Comparison of ENCODE assay signal across 1 cellular context in genomic region chr5:138490648-138491283, GRCh38.
TF ChIP-seq lines count a peak whose summit lies in the region.

No MANE protein-coding gene starts in this region.

TF ChIP-seq in K562, 482 proteins besides CTCF, POLR2A, EP300 and RAD21 (continued from another document and continues in another):
- no peak for TF ChIP-seq E2F6 (IDR thresholded peaks at IDR 0.05; ENCODE audit: borderline replicate concordance in 1 of 2, extremely low read depth in 1 of 2, insufficient read depth in 1 of 2, insufficient read length in 1 of 2, low read depth in 1 of 2, low read length in 1 of 2, poor library complexity in 1 of 2, severe bottlenecking in 1 of 2)
- no peak for TF ChIP-seq MCM3 (IDR thresholded peaks at IDR 0.05)
- no peak for TF ChIP-seq HIVEP1 (CRISPR knock-in tag; IDR thresholded peaks at IDR 0.05)
- TF ChIP-seq PPARD (CRISPR knock-in tag; IDR thresholded peaks at IDR 0.05), result no peak
- TF ChIP-seq, protein P1, sequence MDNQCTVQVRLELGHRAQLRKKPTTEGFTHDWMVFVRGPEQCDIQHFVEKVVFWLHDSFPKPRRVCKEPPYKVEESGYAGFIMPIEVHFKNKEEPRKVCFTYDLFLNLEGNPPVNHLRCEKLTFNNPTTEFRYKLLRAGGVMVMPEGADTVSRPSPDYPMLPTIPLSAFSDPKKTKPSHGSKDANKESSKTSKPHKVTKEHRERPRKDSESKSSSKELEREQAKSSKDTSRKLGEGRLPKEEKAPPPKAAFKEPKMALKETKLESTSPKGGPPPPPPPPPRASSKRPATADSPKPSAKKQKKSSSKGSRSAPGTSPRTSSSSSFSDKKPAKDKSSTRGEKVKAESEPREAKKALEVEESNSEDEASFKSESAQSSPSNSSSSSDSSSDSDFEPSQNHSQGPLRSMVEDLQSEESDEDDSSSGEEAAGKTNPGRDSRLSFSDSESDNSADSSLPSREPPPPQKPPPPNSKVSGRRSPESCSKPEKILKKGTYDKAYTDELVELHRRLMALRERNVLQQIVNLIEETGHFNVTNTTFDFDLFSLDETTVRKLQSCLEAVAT (IDR thresholded peaks at IDR 0.05), result no peak
- no peak for TF ChIP-seq ZNF146 (CRISPR knock-in tag; IDR thresholded peaks at IDR 0.05; ENCODE audit: unreplicated experiment)
- TF ChIP-seq, protein P2, sequence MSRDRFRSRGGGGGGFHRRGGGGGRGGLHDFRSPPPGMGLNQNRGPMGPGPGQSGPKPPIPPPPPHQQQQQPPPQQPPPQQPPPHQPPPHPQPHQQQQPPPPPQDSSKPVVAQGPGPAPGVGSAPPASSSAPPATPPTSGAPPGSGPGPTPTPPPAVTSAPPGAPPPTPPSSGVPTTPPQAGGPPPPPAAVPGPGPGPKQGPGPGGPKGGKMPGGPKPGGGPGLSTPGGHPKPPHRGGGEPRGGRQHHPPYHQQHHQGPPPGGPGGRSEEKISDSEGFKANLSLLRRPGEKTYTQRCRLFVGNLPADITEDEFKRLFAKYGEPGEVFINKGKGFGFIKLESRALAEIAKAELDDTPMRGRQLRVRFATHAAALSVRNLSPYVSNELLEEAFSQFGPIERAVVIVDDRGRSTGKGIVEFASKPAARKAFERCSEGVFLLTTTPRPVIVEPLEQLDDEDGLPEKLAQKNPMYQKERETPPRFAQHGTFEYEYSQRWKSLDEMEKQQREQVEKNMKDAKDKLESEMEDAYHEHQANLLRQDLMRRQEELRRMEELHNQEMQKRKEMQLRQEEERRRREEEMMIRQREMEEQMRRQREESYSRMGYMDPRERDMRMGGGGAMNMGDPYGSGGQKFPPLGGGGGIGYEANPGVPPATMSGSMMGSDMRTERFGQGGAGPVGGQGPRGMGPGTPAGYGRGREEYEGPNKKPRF (IDR thresholded peaks at IDR 0.05; ENCODE audit: low read depth, low read length), result no peak
- TF ChIP-seq ZC3H8 (IDR thresholded peaks at IDR 0.05), result no peak
- TF ChIP-seq, protein P3, sequence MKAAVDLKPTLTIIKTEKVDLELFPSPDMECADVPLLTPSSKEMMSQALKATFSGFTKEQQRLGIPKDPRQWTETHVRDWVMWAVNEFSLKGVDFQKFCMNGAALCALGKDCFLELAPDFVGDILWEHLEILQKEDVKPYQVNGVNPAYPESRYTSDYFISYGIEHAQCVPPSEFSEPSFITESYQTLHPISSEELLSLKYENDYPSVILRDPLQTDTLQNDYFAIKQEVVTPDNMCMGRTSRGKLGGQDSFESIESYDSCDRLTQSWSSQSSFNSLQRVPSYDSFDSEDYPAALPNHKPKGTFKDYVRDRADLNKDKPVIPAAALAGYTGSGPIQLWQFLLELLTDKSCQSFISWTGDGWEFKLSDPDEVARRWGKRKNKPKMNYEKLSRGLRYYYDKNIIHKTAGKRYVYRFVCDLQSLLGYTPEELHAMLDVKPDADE (conservative IDR thresholded peaks at IDR 0.05; ENCODE audit: control insufficient read depth, low read depth, low read length), result no peak
- no peak for TF ChIP-seq HLTF (IDR thresholded peaks at IDR 0.05)
- TF ChIP-seq ZNF507 (tag; conservative IDR thresholded peaks at IDR 0.05), result no peak
- TF ChIP-seq HES1 (IDR thresholded peaks at IDR 0.05; ENCODE audit: low read depth), result 0 out of 2 replicates have a peak, but pooled peaks have one; percentile 17
- TF ChIP-seq RBM34 (IDR thresholded peaks at IDR 0.05; ENCODE audit: borderline replicate concordance, insufficient read depth, low read length), result no peak
- no peak for TF ChIP-seq RBFOX2 (IDR thresholded peaks at IDR 0.05; ENCODE audit: low read depth, low read length)
- TF ChIP-seq ZNF77 (CRISPR knock-in tag; IDR thresholded peaks at IDR 0.05), result no peak
- TF ChIP-seq CBFA2T2 (conservative IDR thresholded peaks at IDR 0.05), result no peak
- TF ChIP-seq FOSL1 (tag; conservative IDR thresholded peaks at IDR 0.05), result no peak
- peak; percentile 66; the same call in 1 of the 2 replicates for TF ChIP-seq TEAD4 (IDR thresholded peaks at IDR 0.05; ENCODE audit: low read length)
- TF ChIP-seq TEAD4 (CRISPR knock-in tag; IDR thresholded peaks at IDR 0.05; ENCODE audit: borderline replicate concordance), result no peak
- no peak for TF ChIP-seq FOXM1 (IDR thresholded peaks at IDR 0.05; ENCODE audit: low read depth)
- no peak for TF ChIP-seq FOXM1 (CRISPR knock-in tag; IDR thresholded peaks at IDR 0.05; ENCODE audit: low read depth)
- TF ChIP-seq BRF1 (IDR thresholded peaks at IDR 0.05; ENCODE audit: borderline replicate concordance, extremely low read depth, insufficient read length), result no peak
- TF ChIP-seq NR2C2 (CRISPR knock-in tag; IDR thresholded peaks at IDR 0.05), result no peak
- no peak for TF ChIP-seq NR2C2 (tag; IDR thresholded peaks at IDR 0.05)
- no peak for TF ChIP-seq ZNF282 (CRISPR knock-in tag; IDR thresholded peaks at IDR 0.05)
- no peak for TF ChIP-seq NFE2 (IDR thresholded peaks at IDR 0.05; ENCODE audit: low read depth)
- no peak for TF ChIP-seq MYNN (IDR thresholded peaks at IDR 0.05)
- TF ChIP-seq MYNN (CRISPR knock-in tag; IDR thresholded peaks at IDR 0.05), result no peak
- TF ChIP-seq TAL1 (IDR thresholded peaks at IDR 0.05), result no peak
- TF ChIP-seq PCBP2 (IDR thresholded peaks at IDR 0.05; ENCODE audit: low read depth, low read length, poor library complexity, severe bottlenecking), result no peak
- TF ChIP-seq MIER1 (IDR thresholded peaks at IDR 0.05; ENCODE audit: low read depth), result no peak
- no peak for TF ChIP-seq THAP7 (CRISPR knock-in tag; IDR thresholded peaks at IDR 0.05)
- peak; percentile 59 for TF ChIP-seq ARID1B (IDR thresholded peaks at IDR 0.05)
- TF ChIP-seq CBX3 (IDR thresholded peaks at IDR 0.05; ENCODE audit: borderline replicate concordance in 1 of 2, low read length in 2 of 2), result no peak
- no peak for TF ChIP-seq FOXP1 (CRISPR knock-in tag; IDR thresholded peaks at IDR 0.05)
- TF ChIP-seq DPF2 (IDR thresholded peaks at IDR 0.05), result peak; percentile 58
- TF ChIP-seq ZNF274 (IDR thresholded peaks at IDR 0.05; ENCODE audit: borderline replicate concordance, low read depth, low read length), result no peak
- no peak for TF ChIP-seq HNRNPUL1 (IDR thresholded peaks at IDR 0.05; ENCODE audit: low read length)
- peak; percentile 34; the same call in 1 of the 2 replicates for TF ChIP-seq CBFA2T3 (IDR thresholded peaks at IDR 0.05)
- TF ChIP-seq ESRRB (CRISPR knock-in tag; IDR thresholded peaks at IDR 0.05; ENCODE audit: borderline replicate concordance), result no peak
- 0 out of 2 replicates have a peak, but pooled peaks have one; percentile 32 for TF ChIP-seq HDAC2 (IDR thresholded peaks at IDR 0.05)
- no peak for TF ChIP-seq PRMT5 (CRISPR knock-in tag; IDR thresholded peaks at IDR 0.05)
- no peak for TF ChIP-seq ZC3H4 (CRISPR knock-in tag; IDR thresholded peaks at IDR 0.05; ENCODE audit: borderline replicate concordance)
- no peak for TF ChIP-seq HOXB6 (CRISPR knock-in tag; IDR thresholded peaks at IDR 0.05; ENCODE audit: borderline replicate concordance)
- no peak for TF ChIP-seq MEF2A (IDR thresholded peaks at IDR 0.05; ENCODE audit: control insufficient read depth, low read depth, low read length)
- no peak for TF ChIP-seq MYC (IDR thresholded peaks at IDR 0.05; ENCODE audit: low read depth, low read length)
- no peak for TF ChIP-seq MYC (CRISPR knock-in tag; IDR thresholded peaks at IDR 0.05; ENCODE audit: borderline replicate concordance, low read depth)
- 0 out of 2 replicates have a peak, but pooled peaks have one; percentile 31 for TF ChIP-seq ZEB2 (IDR thresholded peaks at IDR 0.05)
- no peak for TF ChIP-seq ATF4 (CRISPR knock-in tag; IDR thresholded peaks at IDR 0.05)
- peak in 1 of 2 experiments; percentile 89; a peak in 3 of 4 replicates for TF ChIP-seq RCOR1 (IDR thresholded peaks at IDR 0.05; ENCODE audit: borderline replicate concordance in 1 of 2, low read depth in 2 of 2, low read length in 2 of 2)
- no peak for TF ChIP-seq ZNF23 (CRISPR knock-in tag; IDR thresholded peaks at IDR 0.05)
- TF ChIP-seq FIP1L1 (IDR thresholded peaks at IDR 0.05; ENCODE audit: low read depth, low read length, poor library complexity, severe bottlenecking), result no peak
- no peak for TF ChIP-seq NR4A1 (CRISPR knock-in tag; IDR thresholded peaks at IDR 0.05)
- no peak for TF ChIP-seq NR4A1 (tag; IDR thresholded peaks at IDR 0.05)
- TF ChIP-seq ZNF436 (CRISPR knock-in tag; IDR thresholded peaks at IDR 0.05), result no peak
- no peak for TF ChIP-seq MECOM (CRISPR knock-in tag; IDR thresholded peaks at IDR 0.05)
- no peak for TF ChIP-seq NFIC (IDR thresholded peaks at IDR 0.05)
- TF ChIP-seq NEUROD1 (IDR thresholded peaks at IDR 0.05; ENCODE audit: borderline replicate concordance, low read depth, low read length, partially characterized antibody), result no peak
- no peak for TF ChIP-seq THAP12 (CRISPR knock-in tag; IDR thresholded peaks at IDR 0.05)
- TF ChIP-seq, protein P4, sequence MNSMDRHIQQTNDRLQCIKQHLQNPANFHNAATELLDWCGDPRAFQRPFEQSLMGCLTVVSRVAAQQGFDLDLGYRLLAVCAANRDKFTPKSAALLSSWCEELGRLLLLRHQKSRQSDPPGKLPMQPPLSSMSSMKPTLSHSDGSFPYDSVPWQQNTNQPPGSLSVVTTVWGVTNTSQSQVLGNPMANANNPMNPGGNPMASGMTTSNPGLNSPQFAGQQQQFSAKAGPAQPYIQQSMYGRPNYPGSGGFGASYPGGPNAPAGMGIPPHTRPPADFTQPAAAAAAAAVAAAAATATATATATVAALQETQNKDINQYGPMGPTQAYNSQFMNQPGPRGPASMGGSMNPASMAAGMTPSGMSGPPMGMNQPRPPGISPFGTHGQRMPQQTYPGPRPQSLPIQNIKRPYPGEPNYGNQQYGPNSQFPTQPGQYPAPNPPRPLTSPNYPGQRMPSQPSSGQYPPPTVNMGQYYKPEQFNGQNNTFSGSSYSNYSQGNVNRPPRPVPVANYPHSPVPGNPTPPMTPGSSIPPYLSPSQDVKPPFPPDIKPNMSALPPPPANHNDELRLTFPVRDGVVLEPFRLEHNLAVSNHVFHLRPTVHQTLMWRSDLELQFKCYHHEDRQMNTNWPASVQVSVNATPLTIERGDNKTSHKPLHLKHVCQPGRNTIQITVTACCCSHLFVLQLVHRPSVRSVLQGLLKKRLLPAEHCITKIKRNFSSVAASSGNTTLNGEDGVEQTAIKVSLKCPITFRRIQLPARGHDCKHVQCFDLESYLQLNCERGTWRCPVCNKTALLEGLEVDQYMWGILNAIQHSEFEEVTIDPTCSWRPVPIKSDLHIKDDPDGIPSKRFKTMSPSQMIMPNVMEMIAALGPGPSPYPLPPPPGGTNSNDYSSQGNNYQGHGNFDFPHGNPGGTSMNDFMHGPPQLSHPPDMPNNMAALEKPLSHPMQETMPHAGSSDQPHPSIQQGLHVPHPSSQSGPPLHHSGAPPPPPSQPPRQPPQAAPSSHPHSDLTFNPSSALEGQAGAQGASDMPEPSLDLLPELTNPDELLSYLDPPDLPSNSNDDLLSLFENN (IDR thresholded peaks at IDR 0.05; ENCODE audit: low read depth in 2 of 2, low read length in 2 of 2), result no peak
- TF ChIP-seq GTF2F1 (IDR thresholded peaks at IDR 0.05; ENCODE audit: low read depth, low read length), result no peak
- TF ChIP-seq SP2 (IDR thresholded peaks at IDR 0.05; ENCODE audit: extremely low read depth, low read depth, low read length, poor library complexity, severe bottlenecking), result no peak
- TF ChIP-seq TAF9B (IDR thresholded peaks at IDR 0.05; ENCODE audit: partially characterized antibody), result no peak
- no peak for TF ChIP-seq ZNF143 (CRISPR knock-in tag; IDR thresholded peaks at IDR 0.05)
